In the genomic region with DNA sequence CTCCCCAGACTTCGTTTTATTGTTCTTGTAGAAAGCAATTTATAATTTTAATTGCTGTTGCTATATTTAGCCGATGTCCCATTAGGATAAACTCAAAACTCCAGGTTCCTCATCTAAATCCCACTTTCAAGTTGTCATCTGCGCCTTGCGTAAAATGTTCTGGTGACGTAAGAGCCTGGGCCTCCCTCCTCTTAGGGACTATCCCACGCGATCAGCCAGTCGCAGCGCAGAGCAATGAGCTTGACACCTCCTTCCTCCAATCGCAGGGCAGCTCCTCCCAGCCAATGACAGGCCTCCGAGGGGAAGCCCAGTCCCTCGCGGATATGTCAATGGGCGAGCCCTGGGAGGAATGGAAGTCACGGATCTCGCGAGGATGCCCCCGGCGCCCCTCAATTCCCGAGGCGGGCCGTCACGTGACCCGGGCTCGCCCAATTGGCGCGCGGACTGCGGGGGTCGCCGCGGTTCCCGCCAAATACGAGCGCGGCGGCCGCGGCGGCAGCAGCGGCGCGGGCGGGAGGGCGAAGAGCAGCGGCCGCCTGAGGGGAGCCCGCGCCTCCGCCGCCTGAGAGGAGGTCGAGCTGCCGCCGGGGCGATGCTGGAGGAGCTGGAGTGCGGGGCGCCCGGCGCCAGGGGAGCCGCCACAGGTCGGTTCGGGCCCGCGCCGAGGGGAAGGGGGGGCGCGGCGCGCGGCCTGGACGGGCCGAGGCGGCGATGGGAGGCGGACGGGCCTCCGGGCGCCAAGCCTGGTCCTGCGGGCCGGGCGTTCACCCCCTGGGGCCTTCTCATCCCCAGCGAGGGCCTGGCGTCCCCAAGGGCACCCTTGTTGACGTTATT, we compare ENCODE assay signal across 8 cellular contexts. TPM values are rescaled to one million over a fixed set of nuclear protein-coding genes. Genes with fewer than 3 reads are reported as not detected.
DNase-seq lines count a peak whose midpoint lies in the region; ATAC-seq and TF ChIP-seq lines count a peak whose summit lies in the region.

A gene with protein sequence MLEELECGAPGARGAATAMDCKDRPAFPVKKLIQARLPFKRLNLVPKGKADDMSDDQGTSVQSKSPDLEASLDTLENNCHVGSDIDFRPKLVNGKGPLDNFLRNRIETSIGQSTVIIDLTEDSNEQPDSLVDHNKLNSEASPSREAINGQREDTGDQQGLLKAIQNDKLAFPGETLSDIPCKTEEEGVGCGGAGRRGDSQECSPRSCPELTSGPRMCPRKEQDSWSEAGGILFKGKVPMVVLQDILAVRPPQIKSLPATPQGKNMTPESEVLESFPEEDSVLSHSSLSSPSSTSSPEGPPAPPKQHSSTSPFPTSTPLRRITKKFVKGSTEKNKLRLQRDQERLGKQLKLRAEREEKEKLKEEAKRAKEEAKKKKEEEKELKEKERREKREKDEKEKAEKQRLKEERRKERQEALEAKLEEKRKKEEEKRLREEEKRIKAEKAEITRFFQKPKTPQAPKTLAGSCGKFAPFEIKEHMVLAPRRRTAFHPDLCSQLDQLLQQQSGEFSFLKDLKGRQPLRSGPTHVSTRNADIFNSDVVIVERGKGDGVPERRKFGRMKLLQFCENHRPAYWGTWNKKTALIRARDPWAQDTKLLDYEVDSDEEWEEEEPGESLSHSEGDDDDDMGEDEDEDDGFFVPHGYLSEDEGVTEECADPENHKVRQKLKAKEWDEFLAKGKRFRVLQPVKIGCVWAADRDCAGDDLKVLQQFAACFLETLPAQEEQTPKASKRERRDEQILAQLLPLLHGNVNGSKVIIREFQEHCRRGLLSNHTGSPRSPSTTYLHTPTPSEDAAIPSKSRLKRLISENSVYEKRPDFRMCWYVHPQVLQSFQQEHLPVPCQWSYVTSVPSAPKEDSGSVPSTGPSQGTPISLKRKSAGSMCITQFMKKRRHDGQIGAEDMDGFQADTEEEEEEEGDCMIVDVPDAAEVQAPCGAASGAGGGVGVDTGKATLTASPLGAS (plus strand): TSS at position 470 of the 834 bp plus-strand sequence. CDS start 123 bp downstream, at position 593.

- POLR2A ChIA-PET in SK-N-SH (lab: Yijun Ruan, JAX): interaction anchor here (0.5 to 1.5 kb wide), 4 partner anchors 14 to 156 kb away, joined by 3 to 6 read pairs (median 4); partner anchors contain the start of gene YJU2

- H3K27ac ChIP-seq in SK-N-SH (ENCODE audit: low read depth in 2 of 2, low read length in 1 of 2) (peak within 1 kb of the TSS; percentile 67 to 85), temporal lobe (ENCODE audit: low read depth, low read length) (peak within 1 kb of the TSS; percentile 89)

- peak within 1 kb of the TSS; percentile 78 to 81 for H3K4me3 ChIP-seq in SK-N-SH (ENCODE audit: low read depth in 2 of 2, low read length in 1 of 2)

- H3K4me2 ChIP-seq in SK-N-SH: peak within 1 kb of the TSS; percentile 100

- peaks cover 77% of the 10 kb centered on the region for H3K79me2 ChIP-seq in SK-N-SH (ENCODE audit: insufficient read depth)

- no peaks in the 10 kb centered on the region for H3K27me3 ChIP-seq in SK-N-SH (ENCODE audit: insufficient read depth)

- H3K9me2 ChIP-seq in SK-N-SH: no peaks in the 10 kb centered on the region

- H3K9me3 ChIP-seq in SK-N-SH: no peaks in the 10 kb centered on the region

- CTCF ChIA-PET in SK-N-SH (lab: Yijun Ruan, JAX): interaction anchor here (0.8 to 1.5 kb wide), 4 partner anchors 27 to 155 kb away, joined by 3 to 5 read pairs (median 3); partner anchors contain the start of gene YJU2

- TF ChIP-seq EP300 in SK-N-SH (IDR thresholded peaks at IDR 0.05; ENCODE audit: borderline replicate concordance in 1 of 2, low read depth in 1 of 2, low read length in 1 of 2): no peak

- no peak for TF ChIP-seq RAD21 in SK-N-SH (IDR thresholded peaks at IDR 0.05; ENCODE audit: low read length)

- ATAC-seq in HG02571 (IDR thresholded peaks at IDR 0.05; ENCODE audit: unreplicated experiment): peak; percentile 76

- H3F3A ChIP-seq in SK-N-SH (replicated peaks; ENCODE audit: insufficient read depth): peaks cover 10% of the 10 kb centered on the region

- peaks cover 17% of the 10 kb centered on the region for H4K20me1 ChIP-seq in SK-N-SH (ENCODE audit: insufficient read depth)

- no peaks in the 10 kb centered on the region for H3K36me3 ChIP-seq in SK-N-SH (replicated peaks in 1 of 2; ENCODE audit: control insufficient read depth in 1 of 2, insufficient read depth in 2 of 2, low read length in 1 of 2)

- peak within 1 kb of the TSS; percentile 81 for H2AFZ ChIP-seq in SK-N-SH (ENCODE audit: low read depth)

- 1% methylated on average over 12 of the region's 84 CpGs for WGBS in SK-N-SH (ENCODE audit: low lambda C conversion rate)

- peak within 1 kb of the TSS; percentile 97 for H3K9ac ChIP-seq in SK-N-SH

- peaks cover 8 to 10% of the 10 kb centered on the region in 2 experiments; a peak in 3 of 4 replicates for H3K4me1 ChIP-seq in SK-N-SH (ENCODE audit: control insufficient read depth in 1 of 2, insufficient read depth in 2 of 2, low read depth in 1 of 2, low read length in 1 of 2)

- no peak for TF ChIP-seq CTCF in SK-N-SH (IDR thresholded peaks at IDR 0.05)

- peak; percentile 100 for DNase-seq in GM04504 (ENCODE audit: low read depth)
- peak; percentile 97 for DNase-seq in NCI-H1048 (lab: John Stamatoyannopoulos, UW)
- peak; percentile 99 for DNase-seq in SK-N-SH
- peak; percentile 99 for DNase-seq in activated naive CD4-positive, alpha-beta T cell treated with anti-CD3 and anti-CD28 coated beads, Interleukin-2, amount 50 U/mL, for 16 hours
- peak; percentile 100 for DNase-seq in globus pallidus (ENCODE audit: low spot score)
- DNase-seq in nucleus accumbens (lab: John Stamatoyannopoulos, UW): peak; percentile 94 to 100 (median 99)

TF ChIP-seq in SK-N-SH, 30 proteins besides CTCF, POLR2A, EP300 and RAD21 (continues in another document):
- TF ChIP-seq USF2 (IDR thresholded peaks at IDR 0.05; ENCODE audit: borderline replicate concordance, low read depth, low read length) (peak; percentile 86), ELF1 (IDR thresholded peaks at IDR 0.05) (no peak), IRF3 (IDR thresholded peaks at IDR 0.05; ENCODE audit: low read depth, low read length) (peak; percentile 92), PBX3 (IDR thresholded peaks at IDR 0.05) (peak; percentile 99), MXI1 (IDR thresholded peaks at IDR 0.05; ENCODE audit: low read depth, low read length) (peak; percentile 66; the same call in 1 of the 2 replicates), CHD2 (IDR thresholded peaks at IDR 0.05; ENCODE audit: low read length, partially characterized antibody) (peak; percentile 100), USF1 (IDR thresholded peaks at IDR 0.05; ENCODE audit: borderline replicate concordance, low read depth) (peak; percentile 98), EZH2phosphoT487 (IDR thresholded peaks at IDR 0.05; ENCODE audit: borderline replicate concordance, low read depth) (no peak), FOSL2 (IDR thresholded peaks at IDR 0.05; ENCODE audit: borderline replicate concordance, low read depth) (no peak), TAF1 (IDR thresholded peaks at IDR 0.05; ENCODE audit: borderline replicate concordance, low read depth, low read length) (0 out of 2 replicates have a peak, but pooled peaks have one; percentile 46), NFIC (IDR thresholded peaks at IDR 0.05; ENCODE audit: borderline replicate concordance) (no peak)
- TF ChIP-seq, protein P1, sequence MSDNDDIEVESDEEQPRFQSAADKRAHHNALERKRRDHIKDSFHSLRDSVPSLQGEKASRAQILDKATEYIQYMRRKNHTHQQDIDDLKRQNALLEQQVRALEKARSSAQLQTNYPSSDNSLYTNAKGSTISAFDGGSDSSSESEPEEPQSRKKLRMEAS (IDR thresholded peaks at IDR 0.05; ENCODE audit: low read depth): peak; percentile 43

RNA-seq across cellular contexts. Expression of the gene that starts here (rescaled TPM):
- 13.2 and 18.0 TPM in 2 replicates for polyA plus RNA-seq in SK-N-SH (2012; rRNA removed)
- polyA plus RNA-seq in SK-N-SH (2012; cell fraction: cytosol; rRNA removed): 12.9 and 15.0 TPM in 2 replicates
- polyA plus RNA-seq in SK-N-SH (2012; cell fraction: nucleus; rRNA removed): 23.9 and 29.4 TPM in 2 replicates
- 5.4 TPM for total RNA-seq in temporal lobe

Comparison
In these comparisons a context has a peak if more than half of its experiments do, and no peak if none do; other contexts are left out.
1. Peak in every context shown above with its lines: DNase-seq, ATAC-seq, H3K4me3 ChIP-seq and H3K27ac ChIP-seq.